Comparison of ENCODE assay signal across 2 cellular contexts in genomic region chr4:73679836-73680235, GRCh38.
TF ChIP-seq lines count a peak whose summit lies in the region.

No MANE protein-coding gene starts in this region.

TF ChIP-seq in endothelial cell of umbilical vein, 7 proteins besides CTCF, POLR2A, EP300 and RAD21 (continued from another document):
- TF ChIP-seq JUN (IDR thresholded peaks at IDR 0.05; ENCODE audit: borderline replicate concordance, insufficient read depth, insufficient read length, low read depth) = peak; percentile 1
- TF ChIP-seq POLR2AphosphoS5 (IDR thresholded peaks at IDR 0.05; ENCODE audit: insufficient read depth, low read depth, low read length) = peak; percentile 69
- peak; percentile 67 for TF ChIP-seq FOS (IDR thresholded peaks at IDR 0.05; ENCODE audit: borderline replicate concordance, insufficient read depth, low read length)
- TF ChIP-seq, protein P1, sequence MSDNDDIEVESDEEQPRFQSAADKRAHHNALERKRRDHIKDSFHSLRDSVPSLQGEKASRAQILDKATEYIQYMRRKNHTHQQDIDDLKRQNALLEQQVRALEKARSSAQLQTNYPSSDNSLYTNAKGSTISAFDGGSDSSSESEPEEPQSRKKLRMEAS (IDR thresholded peaks at IDR 0.05; ENCODE audit: insufficient read depth, insufficient read length) = no peak

TF ChIP-seq in HEK293T, 16 proteins besides CTCF, POLR2A, EP300 and RAD21 (continued from another document):
- TF ChIP-seq FOXA1 (IDR thresholded peaks at IDR 0.05) = no peak
- no peak for TF ChIP-seq FOXM1 (IDR thresholded peaks at IDR 0.05; ENCODE audit: borderline replicate concordance)
- no peak for TF ChIP-seq TARDBP (IDR thresholded peaks at IDR 0.05)
- TF ChIP-seq CTBP1 (IDR thresholded peaks at IDR 0.05; ENCODE audit: borderline replicate concordance) = no peak
- TF ChIP-seq PKNOX1 (IDR thresholded peaks at IDR 0.05) = no peak
- no peak for TF ChIP-seq NFRKB (IDR thresholded peaks at IDR 0.05)
TF ChIP-seq in HEK293T: peak in this region for 0.
